Comparison of ENCODE assay signal across 17 cellular contexts in the genomic region with DNA sequence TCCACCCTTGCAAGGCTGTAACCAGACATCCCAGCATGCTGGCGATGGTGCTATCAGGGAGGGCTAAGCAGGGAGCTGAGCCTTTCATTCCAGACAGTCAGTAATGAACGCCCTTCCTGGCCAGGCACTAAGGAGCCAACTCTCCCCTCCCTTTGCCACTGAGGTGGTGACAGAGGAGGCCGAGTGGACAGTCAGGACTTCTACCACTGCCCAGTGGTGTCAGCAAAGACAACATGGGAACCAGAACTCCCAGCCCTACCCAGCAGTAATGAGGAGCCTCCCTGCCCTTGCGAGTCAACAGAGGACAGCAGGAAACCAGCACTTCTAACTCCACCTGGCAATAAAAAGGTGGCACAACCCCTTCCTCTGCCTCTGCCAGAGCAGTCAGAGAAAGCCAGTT.
A peak's percentile ranks its signal among the peaks of the same experiment; 100 is the strongest.
DNase-seq lines count a peak whose midpoint lies in the region.
"Had no signal": no experiment of that assay in that cellular context is flagged by ENCODE, and none has a peak within 500 bp of the region (broad histone marks: within the 10 kb centered on the region; RNA-seq: fewer than 3 reads in every experiment).

No MANE protein-coding gene starts in this region.

- H3K56ac ChIP-seq in mesendoderm (ENCODE audit: low read length), result peak overlapping the region; percentile 36

- H2AK5ac ChIP-seq in mesendoderm (ENCODE audit: low read length), result no peak overlapping the region

- H2BK120ac ChIP-seq in mesendoderm (ENCODE audit: low read depth, low read length), result no peak overlapping the region

- no CpG with 5 or more reads among the region's 4 CpGs for WGBS in mesendoderm (ENCODE audit: extremely low coverage, insufficient coverage, low lambda C conversion rate)

- no peak overlapping the region for H3K4me2 ChIP-seq in mesendoderm (ENCODE audit: low read length)

- no peaks in the 10 kb centered on the region for H3K79me2 ChIP-seq in mesendoderm (ENCODE audit: control insufficient read depth, insufficient read depth, low read length)

- H4K8ac ChIP-seq in mesendoderm (ENCODE audit: low read depth, low read length), result no peak overlapping the region

- no peaks in the 10 kb centered on the region for H3K27me3 ChIP-seq in mesendoderm (ENCODE audit: insufficient read depth, low read length, poor library complexity)
- H3K27me3 ChIP-seq: upper lobe of left lung had no signal

- no peak overlapping the region for H3K18ac ChIP-seq in mesendoderm (ENCODE audit: low read length)

- H3K36me3 ChIP-seq in mesendoderm (ENCODE audit: control insufficient read depth, insufficient read depth, low read length), result no peaks in the 10 kb centered on the region

- no peaks in the 10 kb centered on the region for H3K79me1 ChIP-seq in mesendoderm (ENCODE audit: low read length)

- peaks cover 4% of the 10 kb centered on the region for H3K4me1 ChIP-seq in mesendoderm (ENCODE audit: control insufficient read depth, low read depth, low read length)
- H3K4me1 ChIP-seq: upper lobe of left lung had no signal

- no peak overlapping the region for H3K23ac ChIP-seq in mesendoderm (ENCODE audit: low read length)

- H3K27ac ChIP-seq in mesendoderm (ENCODE audit: low read depth, low read length), result no peak overlapping the region
- H3K27ac ChIP-seq: upper lobe of left lung had no signal

- no peak overlapping the region for H3K9ac ChIP-seq in mesendoderm (ENCODE audit: low read length)

- no peak overlapping the region for H3K4ac ChIP-seq in mesendoderm (ENCODE audit: low read depth, low read length)

- DNase-seq in NCI-H1092 treated with DMSO at 0.1 percent for 48 hours (lab: John Stamatoyannopoulos, UW) (peak; percentile 7), NCI-H1092 (lab: John Stamatoyannopoulos, UW) (no peak), LoVo (ENCODE audit: low spot score) (peak; percentile 61), cerebellar cortex (ENCODE audit: low spot score) (peak; percentile 13), mesendoderm (no peak), DMS79 treated with DMSO at 0.1 percent for 48 hours (lab: John Stamatoyannopoulos, UW) (no peak), NAMALWA (ENCODE audit: low spot score) (no peak), NCI-H526 treated with DMSO at 0.1 percent for 48 hours (lab: John Stamatoyannopoulos, UW) (no peak)
- DNase-seq: 8988T; activated CD4-positive, alpha-beta T cell treated with anti-CD3 and anti-CD28 coated beads for 48 hours; activated CD8-positive, alpha-beta memory T cell treated with anti-CD3 and anti-CD28 coated beads, Interleukin-2, amount 10 ng/mL, durations not matched to agents 7 days and 5 days; AML-193; EL; H9; KBM-7; retina; upper lobe of left lung had no signal

- H2BK5ac ChIP-seq in mesendoderm (ENCODE audit: low read length), result no peak overlapping the region

- no peak overlapping the region for H2BK15ac ChIP-seq in mesendoderm (replicated peaks; ENCODE audit: low read depth)

- no peak overlapping the region for H4K5ac ChIP-seq in mesendoderm (ENCODE audit: low read length)

- H3K4me3 ChIP-seq in mesendoderm (ENCODE audit: low read length), result no peak overlapping the region
- H3K4me3 ChIP-seq: upper lobe of left lung had no signal

Comparison
In these comparisons a context has a peak if more than half of its experiments do, and no peak if none do; other contexts are left out.
1. DNase-seq: peak in NCI-H1092 treated with DMSO at 0.1 percent for 48 hours (single experiment), LoVo (single experiment) and cerebellar cortex (single experiment); none in NCI-H1092 (single experiment), mesendoderm (single experiment), DMS79 treated with DMSO at 0.1 percent for 48 hours (single experiment), NAMALWA (single experiment) and NCI-H526 treated with DMSO at 0.1 percent for 48 hours (single experiment).